ENCODE assay signal across 14 cellular contexts in the genomic region with DNA sequence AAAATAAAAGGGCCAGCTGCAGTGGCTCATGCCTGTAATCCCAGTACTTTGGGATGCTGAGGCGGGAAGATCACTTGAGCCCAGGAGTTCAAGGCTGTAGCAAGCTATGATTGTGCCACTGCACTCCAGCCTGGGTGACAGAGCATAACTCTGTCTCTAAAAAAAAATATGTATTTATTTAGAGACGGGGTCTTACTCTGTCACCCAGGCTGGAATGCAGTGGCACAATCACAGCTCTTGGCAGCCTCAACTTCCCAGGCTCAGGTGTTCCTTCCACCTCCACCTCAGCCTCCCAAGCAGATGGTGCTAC.
"Had no signal": no experiment of that assay in that cellular context is flagged by ENCODE, and none has a peak within 500 bp of the region (broad histone marks: within the 10 kb centered on the region; RNA-seq: fewer than 3 reads in every experiment).

No MANE protein-coding gene starts in this region.

- H3K4me1 ChIP-seq: parathyroid adenoma, tibial artery had no signal

- H3K9me3 ChIP-seq: body of pancreas, tibial artery had no signal

- H3K36me3 Mint-ChIP-seq: activated naive CD4-positive, alpha-beta T cell treated with anti-CD3 and anti-CD28 coated beads, Interleukin-2, amount 50 U/mL, for 24 hours; neural progenitor cell had no signal

- H3K36me3 ChIP-seq: neural progenitor cell, tibial artery, WERI-Rb-1 had no signal

- H3K4me1 Mint-ChIP-seq: central memory CD8-positive, alpha-beta T cell had no signal

- H3K27me3 ChIP-seq: body of pancreas, neural progenitor cell, tibial artery had no signal

- DNase-seq: activated CD4-positive, alpha-beta T cell treated with anti-CD3 and anti-CD28 coated beads, Interleukin-2, amount 50 U/mL, for 1 hour; kidney; left ventricle myocardium superior; stimulated activated CD4-positive, alpha-beta T cell treated with anti-CD3 and anti-CD28 coated beads, Interleukin-4, amount 100 ng/mL, for 4 hours; T1000; tibial artery had no signal

- H3K9me3 Mint-ChIP-seq: activated naive CD4-positive, alpha-beta T cell treated with anti-CD3 and anti-CD28 coated beads, Interleukin-2, amount 50 U/mL, for 24 hours; central memory CD8-positive, alpha-beta T cell; effector memory CD8-positive, alpha-beta T cell had no signal

- H3K4me3 ChIP-seq: body of pancreas, neural progenitor cell, tibial artery had no signal

- H3K27ac Mint-ChIP-seq: activated naive CD4-positive, alpha-beta T cell treated with anti-CD3 and anti-CD28 coated beads, Interleukin-2, amount 50 U/mL, for 24 hours; effector memory CD8-positive, alpha-beta T cell had no signal

- ATAC-seq: left ventricle myocardium superior had no signal

- H3K27ac ChIP-seq: body of pancreas, epithelial cell of prostate, neural progenitor cell, parathyroid adenoma, tibial artery, WERI-Rb-1 had no signal

- H3K4me3 Mint-ChIP-seq: activated naive CD4-positive, alpha-beta T cell treated with anti-CD3 and anti-CD28 coated beads, Interleukin-2, amount 50 U/mL, for 24 hours; central memory CD8-positive, alpha-beta T cell; effector memory CD8-positive, alpha-beta T cell; neural progenitor cell had no signal
